8 cellular contexts compared by ENCODE assay signal in genomic region chr19:56120002-56120370, GRCh38. TPM values are rescaled to one million over a fixed set of nuclear protein-coding genes. Genes with fewer than 3 reads are reported as not detected.
DNase-seq lines count a peak whose midpoint lies in the region; ATAC-seq and TF ChIP-seq lines count a peak whose summit lies in the region.

No MANE protein-coding gene starts in this region.

- H4K20me1 ChIP-seq in GM23248 (ENCODE audit: insufficient read depth), result no peaks in the 10 kb centered on the region

- DNase-seq in GM23248, result no peak
- DNase-seq in WERI-Rb-1, result no peak
- DNase-seq in foreskin fibroblast, result no peak
- no peak for DNase-seq in gastrocnemius medialis
- DNase-seq in NCI-H345 (lab: John Stamatoyannopoulos, UW), result no peak
- no peak for DNase-seq in SHP77 treated with DMSO at 0.1 percent for 48 hours (lab: John Stamatoyannopoulos, UW)

- H3K36me3 ChIP-seq in GM23248 (ENCODE audit: low read depth), result no peaks in the 10 kb centered on the region
- peaks cover 26% of the 10 kb centered on the region for H3K36me3 ChIP-seq in WERI-Rb-1
- no peaks in the 10 kb centered on the region for H3K36me3 ChIP-seq in gastrocnemius medialis

- H3K9me3 ChIP-seq in GM23248 (ENCODE audit: low read depth), result no peaks in the 10 kb centered on the region
- no peaks in the 10 kb centered on the region for H3K9me3 ChIP-seq in WERI-Rb-1 (ENCODE audit: severe bottlenecking)
- H3K9me3 ChIP-seq in gastrocnemius medialis, result no peaks in the 10 kb centered on the region

- H3F3A ChIP-seq in GM23248 (ENCODE audit: insufficient read depth), result peaks cover 8% of the 10 kb centered on the region; the same call in 1 of the 2 replicates

- H3K27ac ChIP-seq in GM23248 (peak overlapping the region; percentile 83), WERI-Rb-1 (peak overlapping the region; percentile 99), gastrocnemius medialis (peak overlapping the region; percentile 92 to 99 (median 98))

- no peaks in the 10 kb centered on the region for H3K27me3 ChIP-seq in GM23248 (replicated peaks; ENCODE audit: insufficient read depth)
- no peaks in the 10 kb centered on the region for H3K27me3 ChIP-seq in WERI-Rb-1 (ENCODE audit: insufficient read depth, low read depth, severe bottlenecking)
- H3K27me3 ChIP-seq in gastrocnemius medialis, result no peaks in the 10 kb centered on the region

- peaks cover 55% of the 10 kb centered on the region for H3K79me2 ChIP-seq in GM23248 (ENCODE audit: insufficient read depth)

- H3K4me3 ChIP-seq in GM23248 (peak overlapping the region; percentile 80), WERI-Rb-1 (ENCODE audit: low read depth, low read length) (peak overlapping the region; percentile 93), foreskin fibroblast (ENCODE audit: low read depth in 1 of 2, low read length in 2 of 2) (peak overlapping the region; percentile 60 to 68), gastrocnemius medialis (peak overlapping the region; percentile 79 to 93 (median 88))

- TF ChIP-seq POLR2A in gastrocnemius medialis (IDR thresholded peaks at IDR 0.05), result no peak

- peak; percentile 1 to 4 for ATAC-seq in gastrocnemius medialis
- no peak for ATAC-seq in HG02678 (IDR thresholded peaks at IDR 0.05; ENCODE audit: unreplicated experiment)
- ATAC-seq in HG03280 (IDR thresholded peaks at IDR 0.05; ENCODE audit: unreplicated experiment), result no peak

- no peak overlapping the region for H2AFZ ChIP-seq in GM23248

- peak overlapping the region; percentile 87 for H3K4me2 ChIP-seq in GM23248 (ENCODE audit: unreplicated experiment)

- peak overlapping the region; percentile 90 for H3K9ac ChIP-seq in GM23248

- TF ChIP-seq CTCF in WERI-Rb-1 (IDR thresholded peaks at IDR 0.05; ENCODE audit: low read depth, low read length) (no peak), foreskin fibroblast (IDR thresholded peaks at IDR 0.05; ENCODE audit: low read depth, low read length) (no peak), gastrocnemius medialis (IDR thresholded peaks at IDR 0.05 in 4 of 5, conservative IDR thresholded peaks at IDR 0.05 in 1 of 5) (no peak)

- in situ Hi-C loops in GM23248 (cut with MboI) (no loop called here), gastrocnemius medialis (cut with MboI; ENCODE audit: low sequenced_read_pairs in 4 of 4) (no loop called here)

- no peaks in the 10 kb centered on the region for H3K9me2 ChIP-seq in GM23248 (ENCODE audit: insufficient read depth)

- 11 to 19% methylated on average over 6 to 8 of the region's 8 CpGs for WGBS in GM23248 (ENCODE audit: low coverage in 1 of 2, low lambda C conversion rate in 2 of 2, missing lambda C conversion rate in 2 of 2), 2 experiments

- H3K4me1 ChIP-seq in GM23248 (ENCODE audit: insufficient read depth) (peaks cover 12% of the 10 kb centered on the region), gastrocnemius medialis (peaks cover 35 to 47% of the 10 kb centered on the region in 2 donors)

- intact Hi-C loops in gastrocnemius medialis (cut with DNase I; ENCODE audit: low total_unique reads), result loop anchor here (2.0 kb wide), 1 partner anchor 445 kb away; the partner anchor contains the start of gene EPN1

RNA-seq across cellular contexts. Expression of gene ZNF787, which starts 1.1 kb away (rescaled TPM):
- 19.5 and 21.4 TPM in 2 replicates for total RNA-seq in GM23248 (2014; rRNA removed; shearing (Covaris generic))
- 1.5 and 1.7 TPM in 2 replicates for polyA plus RNA-seq in GM23248 (2016; fragmentation: Nextera tagmentation; extraction: Ambion mirVana)
- total RNA-seq in gastrocnemius medialis, result 10 to 100 TPM; 16.7 to 43.0 (median 26.5) TPM

RNA-seq across cellular contexts. Expression of gene ZNF444, which starts 21.1 kb away (rescaled TPM):
- 21.8 and 25.3 TPM in 2 replicates for total RNA-seq in GM23248 (2014; rRNA removed; shearing (Covaris generic))
- 7.7 and 9.6 TPM in 2 replicates for polyA plus RNA-seq in GM23248 (2016; fragmentation: Nextera tagmentation; extraction: Ambion mirVana)
- 10 to 100 TPM; 16.4 to 38.9 (median 24.9) TPM for total RNA-seq in gastrocnemius medialis

RNA-seq across cellular contexts. Expression of gene GALP, which starts 55.8 kb away (rescaled TPM):
- not detected in 2 replicates for total RNA-seq in GM23248 (2014; rRNA removed; shearing (Covaris generic))
- not detected in 2 replicates for polyA plus RNA-seq in GM23248 (2016; fragmentation: Nextera tagmentation; extraction: Ambion mirVana)
- not detected for total RNA-seq in gastrocnemius medialis

Comparison
In these comparisons a context has a peak if more than half of its experiments do, and no peak if none do; other contexts are left out.
1. ATAC-seq: peak in gastrocnemius medialis (2 of 2); none in HG02678 (single experiment) and HG03280 (single experiment).
2. Peak in every context shown above with its lines, with median percentiles within 50 percentile points of each other: H3K27ac ChIP-seq and H3K4me3 ChIP-seq.